Comparison of ENCODE assay signal across 1 cellular context in genomic region chr2:122112633-122113032, GRCh38.
TF ChIP-seq lines count a peak whose summit lies in the region.

No MANE protein-coding gene starts in this region.

TF ChIP-seq in WTC11, 78 proteins besides CTCF, POLR2A, EP300 and RAD21 (continued from another document):
- TF ChIP-seq ERG (CRISPR knock-in tag; IDR thresholded peaks at IDR 0.05) (no peak), CREM (CRISPR knock-in tag; IDR thresholded peaks at IDR 0.05) (no peak), ESRRA (CRISPR knock-in tag; IDR thresholded peaks at IDR 0.05; ENCODE audit: borderline replicate concordance) (no peak), TEAD1 (CRISPR knock-in tag; IDR thresholded peaks at IDR 0.05) (no peak), ZSCAN18 (CRISPR knock-in tag; IDR thresholded peaks at IDR 0.05) (no peak), TP53 (CRISPR knock-in tag; IDR thresholded peaks at IDR 0.05) (no peak), OVOL2 (CRISPR knock-in tag; IDR thresholded peaks at IDR 0.05; ENCODE audit: borderline replicate concordance) (no peak), FOXJ3 (CRISPR knock-in tag; IDR thresholded peaks at IDR 0.05; ENCODE audit: borderline replicate concordance) (no peak), ZNF416 (CRISPR knock-in tag; IDR thresholded peaks at IDR 0.05) (no peak), USF2 (CRISPR knock-in tag; IDR thresholded peaks at IDR 0.05) (no peak)
